In genomic region chrX:20530319-20530979, GRCh38 we compare ENCODE assay signal across 8 cellular contexts.
DNase-seq lines count a peak whose midpoint lies in the region; ATAC-seq, FAIRE-seq and TF ChIP-seq lines count a peak whose summit lies in the region.

No MANE protein-coding gene starts in this region.

- H3K9ac ChIP-seq in HUES6 (ENCODE audit: low read length): no peak overlapping the region

- H3K4me3 ChIP-seq in HUES6 (ENCODE audit: low read depth, low read length) (0 out of 2 replicates have a peak overlapping the region, but pooled peaks have one; percentile 37), fibroblast of pulmonary artery (replicated peaks; ENCODE audit: low read depth, low read length) (no peak overlapping the region), neutrophil (ENCODE audit: low read depth in 1 of 2, low read length in 1 of 2) (no peak overlapping the region), upper lobe of right lung (no peak overlapping the region)

- H3K4me3 Mint-ChIP-seq in activated T-cell treated with anti-CD3 and anti-CD28 coated beads, Interleukin-2, amount 50 U/mL, for 72 hours: no peak overlapping the region

- peaks cover 6% of the 10 kb centered on the region; the same call in 1 of the 2 replicates for H3K4me1 ChIP-seq in HUES6 (ENCODE audit: control insufficient read depth, insufficient read depth, low read length)
- no peaks in the 10 kb centered on the region for H3K4me1 ChIP-seq in neutrophil (ENCODE audit: control insufficient read depth in 1 of 2, insufficient read depth in 1 of 2, low read depth in 1 of 2, low read length in 1 of 2)
- H3K4me1 ChIP-seq in upper lobe of right lung: no peaks in the 10 kb centered on the region

- H3K27me3 ChIP-seq in HUES6 (ENCODE audit: control insufficient read depth, insufficient read depth, low read length) (peaks cover 17% of the 10 kb centered on the region; the same call in 1 of the 2 replicates), neutrophil (peaks cover 21% of the 10 kb centered on the region), upper lobe of right lung (no peaks in the 10 kb centered on the region)

- no peaks in the 10 kb centered on the region for H3K4me1 Mint-ChIP-seq in activated T-cell treated with anti-CD3 and anti-CD28 coated beads, Interleukin-2, amount 50 U/mL, for 72 hours (ENCODE audit: low read depth)

- H3K27ac ChIP-seq in HUES6 (ENCODE audit: low read depth, low read length) (no peak overlapping the region), neutrophil (no peak overlapping the region), upper lobe of right lung (no peak overlapping the region)

- peak; percentile 33 for FAIRE-seq in G401.6 (lab: Jason Lieb, UNC)

- H3K9me3 ChIP-seq in HUES6 (ENCODE audit: control insufficient read depth, insufficient read depth, low read depth, low read length): no peaks in the 10 kb centered on the region
- H3K9me3 ChIP-seq in neutrophil: no peaks in the 10 kb centered on the region
- H3K9me3 ChIP-seq in upper lobe of right lung: no peaks in the 10 kb centered on the region

- peak; percentile 57 for TF ChIP-seq CTCF in fibroblast of pulmonary artery (IDR thresholded peaks at IDR 0.05; ENCODE audit: low read length, missing control alignments)
- TF ChIP-seq CTCF in neutrophil (IDR thresholded peaks at IDR 0.05): peak; percentile 12
- TF ChIP-seq CTCF in upper lobe of right lung (IDR thresholded peaks at IDR 0.05): peak; percentile 69

- intact Hi-C loops in upper lobe of right lung (cut with DNase I): no loop called here

- peaks cover 56% of the 10 kb centered on the region for H3K27me3 Mint-ChIP-seq in activated T-cell treated with anti-CD3 and anti-CD28 coated beads, Interleukin-2, amount 50 U/mL, for 72 hours (ENCODE audit: low read depth)

- H3K27ac Mint-ChIP-seq in activated T-cell treated with anti-CD3 and anti-CD28 coated beads, Interleukin-2, amount 50 U/mL, for 72 hours: no peak overlapping the region

- DNase-seq in OCI-M1 (lab: John Stamatoyannopoulos, UW): peak; percentile 66
- peak; percentile 43 to 45 for DNase-seq in activated T-cell treated with anti-CD3 and anti-CD28 coated beads, Interleukin-2, amount 50 U/mL, for 72 hours
- peak; percentile 67 for DNase-seq in fibroblast of pulmonary artery (ENCODE audit: low read depth)
- no peak for DNase-seq in upper lobe of right lung

- no peaks in the 10 kb centered on the region for H3K36me3 Mint-ChIP-seq in activated T-cell treated with anti-CD3 and anti-CD28 coated beads, Interleukin-2, amount 50 U/mL, for 72 hours (ENCODE audit: insufficient read depth in 2 of 2)

- no peaks in the 10 kb centered on the region for H3K36me3 ChIP-seq in HUES6 (ENCODE audit: control insufficient read depth, insufficient read depth, low read length)
- H3K36me3 ChIP-seq in neutrophil: no peaks in the 10 kb centered on the region
- no peaks in the 10 kb centered on the region for H3K36me3 ChIP-seq in upper lobe of right lung

- ATAC-seq in activated T-cell treated with anti-CD3 and anti-CD28 coated beads, Interleukin-2, amount 50 U/mL, for 72 hours (replicated peaks in 1 of 2): no peak
- ATAC-seq in upper lobe of right lung (peak; percentile 61), GM21515 (IDR thresholded peaks at IDR 0.05; ENCODE audit: unreplicated experiment) (no peak)

- H3K9me3 Mint-ChIP-seq in activated T-cell treated with anti-CD3 and anti-CD28 coated beads, Interleukin-2, amount 50 U/mL, for 72 hours: no peaks in the 10 kb centered on the region

Comparison
In these comparisons a context has a peak if more than half of its experiments do, and no peak if none do; other contexts are left out.
1. CTCF ChIP-seq: peak in every context shown above with its lines; median percentile 69 in upper lobe of right lung; 57 in fibroblast of pulmonary artery; 12 in neutrophil.